In genomic region chr15:99153026-99153535, GRCh38 we compare ENCODE assay signal across 28 cellular contexts.
"Had no signal": no experiment of that assay in that cellular context is flagged by ENCODE, and none has a peak within 500 bp of the region (broad histone marks: within the 10 kb centered on the region; RNA-seq: fewer than 3 reads in every experiment).

No MANE protein-coding gene starts in this region.

- ATAC-seq: esophagus mucosa; left lung; mucosa of descending colon; sciatic nerve; stimulated activated naive B cell treated with anti-CD40 and anti-IgM and Interleukin-4, amounts not matched to agents 10 μg/mL and 1 μg/mL and 100 μg/mL, for 72 hours; upper lobe of right lung; WTC11 had no signal

- H3K27me3 Mint-ChIP-seq: activated CD4-positive, alpha-beta memory T cell treated with anti-CD3 and anti-CD28 coated beads, Interleukin-2, amount 10 ng/mL, durations not matched to agents 7 days and 5 days; activated CD4-positive, alpha-beta T cell treated with anti-CD3 and anti-CD28 coated beads, Interleukin-2, amount 10 ng/mL, durations not matched to agents 7 days and 5 days; activated naive CD4-positive, alpha-beta T cell treated with anti-CD3 and anti-CD28 coated beads, Interleukin-2, amount 10 ng/mL, durations not matched to agents 7 days and 5 days; activated T-cell treated with anti-CD3 and anti-CD28 coated beads, Interleukin-2, amount 50 U/mL, for 24 hours; progenitor cell of endocrine pancreas; stimulated activated naive B cell treated with anti-CD40 and anti-IgM and Interleukin-4, amounts not matched to agents 10 μg/mL and 1 μg/mL and 100 μg/mL, for 72 hours had no signal

- H3K4me1 ChIP-seq: left lung, upper lobe of right lung had no signal

- H3K9me3 ChIP-seq: left lung, mucosa of descending colon, neutrophil, stomach, thyroid gland, upper lobe of right lung had no signal

- H3K4me3 Mint-ChIP-seq: activated CD4-positive, alpha-beta memory T cell treated with anti-CD3 and anti-CD28 coated beads, Interleukin-2, amount 10 ng/mL, durations not matched to agents 7 days and 5 days; activated CD4-positive, alpha-beta T cell treated with anti-CD3 and anti-CD28 coated beads, Interleukin-2, amount 10 ng/mL, durations not matched to agents 7 days and 5 days; activated naive CD4-positive, alpha-beta T cell treated with anti-CD3 and anti-CD28 coated beads, Interleukin-2, amount 10 ng/mL, durations not matched to agents 7 days and 5 days; activated naive CD8-positive, alpha-beta T cell treated with anti-CD3 and anti-CD28 coated beads, Interleukin-2, amount 10 ng/mL, durations not matched to agents 7 days and 5 days; activated T-cell treated with anti-CD3 and anti-CD28 coated beads, Interleukin-2, amount 50 U/mL, for 24 hours; nephron; stimulated activated naive B cell treated with anti-CD40 and anti-IgM and Interleukin-4, amounts not matched to agents 10 μg/mL and 1 μg/mL and 100 μg/mL, for 72 hours; WTC11 had no signal

- H3K36me3 ChIP-seq: neutrophil, thyroid gland had no signal

- H3K27me3 ChIP-seq: left lung, neutrophil, stomach, thyroid gland, upper lobe of right lung had no signal

- H3K27ac Mint-ChIP-seq: activated CD4-positive, alpha-beta memory T cell treated with anti-CD3 and anti-CD28 coated beads, Interleukin-2, amount 10 ng/mL, durations not matched to agents 7 days and 5 days; activated CD4-positive, alpha-beta T cell treated with anti-CD3 and anti-CD28 coated beads, Interleukin-2, amount 10 ng/mL, durations not matched to agents 7 days and 5 days; activated naive CD4-positive, alpha-beta T cell treated with anti-CD3 and anti-CD28 coated beads, Interleukin-2, amount 10 ng/mL, durations not matched to agents 7 days and 5 days; activated naive CD8-positive, alpha-beta T cell treated with anti-CD3 and anti-CD28 coated beads, Interleukin-2, amount 10 ng/mL, durations not matched to agents 7 days and 5 days; activated T-cell treated with anti-CD3 and anti-CD28 coated beads, Interleukin-2, amount 50 U/mL, for 24 hours; nephron; progenitor cell of endocrine pancreas; stimulated activated naive B cell treated with anti-CD40 and anti-IgM and Interleukin-4, amounts not matched to agents 10 μg/mL and 1 μg/mL and 100 μg/mL, for 72 hours; WTC11 had no signal

- H3K9me3 Mint-ChIP-seq: activated CD4-positive, alpha-beta memory T cell treated with anti-CD3 and anti-CD28 coated beads, Interleukin-2, amount 10 ng/mL, durations not matched to agents 7 days and 5 days; activated CD4-positive, alpha-beta T cell treated with anti-CD3 and anti-CD28 coated beads, Interleukin-2, amount 10 ng/mL, durations not matched to agents 7 days and 5 days; activated naive CD4-positive, alpha-beta T cell treated with anti-CD3 and anti-CD28 coated beads, Interleukin-2, amount 10 ng/mL, durations not matched to agents 7 days and 5 days; activated naive CD8-positive, alpha-beta T cell treated with anti-CD3 and anti-CD28 coated beads, Interleukin-2, amount 10 ng/mL, durations not matched to agents 7 days and 5 days; activated T-cell treated with anti-CD3 and anti-CD28 coated beads, Interleukin-2, amount 50 U/mL, for 24 hours; nephron; stimulated activated naive B cell treated with anti-CD40 and anti-IgM and Interleukin-4, amounts not matched to agents 10 μg/mL and 1 μg/mL and 100 μg/mL, for 72 hours; WTC11 had no signal

- H3K4me1 Mint-ChIP-seq: activated naive CD4-positive, alpha-beta T cell treated with anti-CD3 and anti-CD28 coated beads, Interleukin-2, amount 10 ng/mL, durations not matched to agents 7 days and 5 days; stimulated activated naive B cell treated with anti-CD40 and anti-IgM and Interleukin-4, amounts not matched to agents 10 μg/mL and 1 μg/mL and 100 μg/mL, for 72 hours had no signal

- H3K27ac ChIP-seq: left lung, neutrophil, skin epidermis, stomach, thyroid gland, upper lobe of right lung had no signal

- DNase-seq: activated CD4-positive, alpha-beta memory T cell treated with anti-CD3 and anti-CD28 coated beads, Interleukin-2, amount 10 ng/mL, durations not matched to agents 7 days and 5 days; activated CD4-positive, alpha-beta T cell treated with anti-CD3 and anti-CD28 coated beads for 1 hour; activated CD4-positive, alpha-beta T cell treated with anti-CD3 and anti-CD28 coated beads, Interleukin-2, amount 10 ng/mL, durations not matched to agents 7 days and 5 days; activated CD8-positive, alpha-beta memory T cell treated with anti-CD3 and anti-CD28 coated beads, Interleukin-2, amount 50 U/mL, for 48 hours; activated gamma-delta T cell; activated naive CD4-positive, alpha-beta T cell treated with anti-CD3 and anti-CD28 coated beads, Interleukin-2, amount 10 ng/mL, durations not matched to agents 7 days and 5 days; activated naive CD8-positive, alpha-beta T cell treated with anti-CD3 and anti-CD28 coated beads, Interleukin-2, amount 10 ng/mL, durations not matched to agents 7 days and 5 days; activated T-cell treated with anti-CD3 and anti-CD28 coated beads, Interleukin-2, amount 50 U/mL, for 24 hours; caudate nucleus; foreskin fibroblast; hypothalamus; kidney glomerular epithelial cell; left lung; mucosa of descending colon; stimulated activated CD4-positive, alpha-beta T cell treated with anti-CD3 and anti-CD28 coated beads, Interleukin-4, amount 100 ng/mL, for 4 hours; stimulated activated naive B cell treated with anti-CD40 and anti-IgM and Interleukin-4, amounts not matched to agents 10 μg/mL and 1 μg/mL and 100 μg/mL, for 72 hours; stomach; T-helper 2 cell; thyroid gland; upper lobe of right lung had no signal

- H3K36me3 Mint-ChIP-seq: activated naive CD4-positive, alpha-beta T cell treated with anti-CD3 and anti-CD28 coated beads, Interleukin-2, amount 10 ng/mL, durations not matched to agents 7 days and 5 days; activated naive CD8-positive, alpha-beta T cell treated with anti-CD3 and anti-CD28 coated beads, Interleukin-2, amount 10 ng/mL, durations not matched to agents 7 days and 5 days; stimulated activated naive B cell treated with anti-CD40 and anti-IgM and Interleukin-4, amounts not matched to agents 10 μg/mL and 1 μg/mL and 100 μg/mL, for 72 hours had no signal

- H3K4me3 ChIP-seq: left lung, lung, mucosa of descending colon, skin epidermis, stomach, thyroid gland, upper lobe of right lung had no signal
